ENCODE assay signal across 16 cellular contexts in genomic region chr22:31730344-31730711, GRCh38. TPM values are rescaled to one million over a fixed set of nuclear protein-coding genes. Genes with fewer than 3 reads are reported as not detected.
A peak's percentile ranks its signal among the peaks of the same experiment; 100 is the strongest.
DNase-seq lines count a peak whose midpoint lies in the region; ATAC-seq, FAIRE-seq and TF ChIP-seq lines count a peak whose summit lies in the region.
"Had no signal": no experiment of that assay in that cellular context is flagged by ENCODE, and none has a peak within 500 bp of the region (broad histone marks: within the 10 kb centered on the region; RNA-seq: fewer than 3 reads in every experiment).

No MANE protein-coding gene starts in this region.

- DNase-seq in HCT116 (ENCODE audit: low read depth, low spot score) (no peak), SK-MEL-5 (ENCODE audit: low read depth, low spot score) (peak; percentile 45), fibroblast of mammary gland (ENCODE audit: low read depth) (no peak), DMS53 (lab: John Stamatoyannopoulos, UW) (no peak), RCC 7860 (ENCODE audit: low spot score) (no peak)
- DNase-seq: activated CD4-positive, alpha-beta T cell treated with anti-CD3 and anti-CD28 coated beads, Interleukin-2, amount 10 ng/mL, durations not matched to agents 24 days and 14 days; activated naive CD4-positive, alpha-beta T cell treated with anti-CD3 and anti-CD28 coated beads, Interleukin-2, amount 10 ng/mL, durations not matched to agents 7 days and 5 days; body of pancreas; C1 segment of cervical spinal cord; GOT3; NCI-H2029 had no signal

- RAD21 ChIA-PET in HCT116 (lab: Charles Lee; ENCODE audit: low non-redundant PET in 1 of 2, low total read pairs in 2 of 2, uncharacterized antibody in 2 of 2, unreplicated experiment in 2 of 2): no interaction called here

- peaks cover 78% of the 10 kb centered on the region for H3K79me2 ChIP-seq in HCT116 (ENCODE audit: insufficient read depth, low read length)

- POLR2A ChIA-PET in HCT116 (lab: Charles Lee): no interaction called here

- H3K36me3 ChIP-seq in HCT116 (ENCODE audit: control insufficient read depth in 1 of 2, insufficient read depth in 2 of 2, low read length in 2 of 2): peaks cover 0 to 3% of the 10 kb centered on the region in 2 experiments; a peak in 1 of 4 replicates

- ATAC-seq in HCT116: peak; percentile 72
- no peak for ATAC-seq in GM18517 (IDR thresholded peaks at IDR 0.05; ENCODE audit: unreplicated experiment)
- ATAC-seq in HG02870 (IDR thresholded peaks at IDR 0.05; ENCODE audit: unreplicated experiment): no peak
- ATAC-seq: body of pancreas; stimulated activated effector memory CD8-positive, alpha-beta T cell treated with anti-CD3 and anti-CD28 coated beads, Interleukin-12 subunit alpha, Interleukin-12 subunit beta, amount 100 ng/mL, for 72 hours had no signal

- no peaks in the 10 kb centered on the region for H3K27me3 ChIP-seq in HCT116 (ENCODE audit: insufficient read depth, low read length)
- H3K27me3 ChIP-seq: body of pancreas, tibial artery had no signal

- H3K4me2 ChIP-seq in HCT116 (ENCODE audit: low read length): no peak overlapping the region

- H3K4me3 ChIP-seq in HCT116 (replicated peaks in 1 of 2; ENCODE audit: low read depth in 1 of 2, low read length in 2 of 2): no peak overlapping the region
- no peak overlapping the region for H3K4me3 ChIP-seq in fibroblast of mammary gland (ENCODE audit: control insufficient read depth, low read depth, low read length)
- H3K4me3 ChIP-seq: body of pancreas, tibial artery had no signal

- CTCF ChIA-PET in HCT116 (lab: Charles Lee): no interaction called here

- no peaks in the 10 kb centered on the region for H3K9me2 ChIP-seq in HCT116 (ENCODE audit: insufficient read depth)

- FAIRE-seq in RCC 7860 (lab: Jason Lieb, UNC): no peak

- no peaks in the 10 kb centered on the region for H3K9me3 ChIP-seq in HCT116 (ENCODE audit: control insufficient read depth in 1 of 2, insufficient read depth in 1 of 2, low read depth in 1 of 2, low read length in 2 of 2)
- H3K9me3 ChIP-seq: body of pancreas, tibial artery had no signal

- peaks cover 0 to 12% of the 10 kb centered on the region in 2 experiments; a peak in 1 of 4 replicates for H3K4me1 ChIP-seq in HCT116 (ENCODE audit: control insufficient read depth in 1 of 2, insufficient read depth in 2 of 2, low read length in 2 of 2)
- H3K4me1 ChIP-seq: parathyroid adenoma, tibial artery had no signal

- no peak; the same call in 1 of the 2 replicates for TF ChIP-seq RAD21 in HCT116 (IDR thresholded peaks at IDR 0.05; ENCODE audit: low read depth)

- TF ChIP-seq CTCF in HCT116 (IDR thresholded peaks at IDR 0.05 in 2 of 3, conservative IDR thresholded peaks at IDR 0.05 in 1 of 3; ENCODE audit: borderline replicate concordance in 1 of 3, insufficient read depth in 1 of 3, low read depth in 2 of 3, low read length in 2 of 3) (peak in 2 of 3 experiments; percentile 24 to 41; a peak in 2 of 6 replicates), fibroblast of mammary gland (conservative IDR thresholded peaks at IDR 0.05; ENCODE audit: control insufficient read depth, insufficient read depth, low read depth, low read length) (peak; percentile 18)

- intact Hi-C loops in HCT116 (cut with micrococcal nuclease): no loop called here

- H3K9ac ChIP-seq in HCT116 (ENCODE audit: low read length): no peak overlapping the region
- H3K9ac ChIP-seq: parathyroid adenoma had no signal

- no peak overlapping the region for H3K27ac ChIP-seq in HCT116 (ENCODE audit: low read depth, low read length)
- H3K27ac ChIP-seq: body of pancreas, parathyroid adenoma, tibial artery had no signal

- no peak for TF ChIP-seq POLR2A in HCT116 (IDR thresholded peaks at IDR 0.05; ENCODE audit: borderline replicate concordance, extremely low read depth, insufficient read depth, insufficient read length)

- H2AFZ ChIP-seq in HCT116 (ENCODE audit: low read depth, low read length, poor library complexity, severe bottlenecking): no peak overlapping the region
- H2AFZ ChIP-seq: parathyroid adenoma had no signal

- in situ Hi-C loops in SK-MEL-5 (cut with HindIII; ENCODE audit: low pct_unique_long_range_greater_than_20kb, low sequenced_read_pairs): no loop called here

- no TSS peak for BruUV-seq in HCT116 (replicated peaks; lab: Mats Ljungman, UMichigan)

- H4K20me1 ChIP-seq in HCT116 (ENCODE audit: insufficient read depth): no peaks in the 10 kb centered on the region

TF ChIP-seq in HCT116, 20 proteins besides CTCF, POLR2A, EP300 and RAD21:
- TF ChIP-seq ZFX (IDR thresholded peaks at IDR 0.05) (no peak), ELF1 (IDR thresholded peaks at IDR 0.05; ENCODE audit: borderline replicate concordance, low read depth) (no peak), SRF (IDR thresholded peaks at IDR 0.05; ENCODE audit: low read depth) (no peak), CBX3 (IDR thresholded peaks at IDR 0.05; ENCODE audit: low read depth) (no peak), ATF3 (IDR thresholded peaks at IDR 0.05) (no peak), YY1 (IDR thresholded peaks at IDR 0.05; ENCODE audit: extremely low read depth, insufficient replicate concordance, low read depth, low read length) (no peak), CEBPB (IDR thresholded peaks at IDR 0.05; ENCODE audit: low read depth) (no peak), JUND (IDR thresholded peaks at IDR 0.05) (no peak), ZBTB33 (IDR thresholded peaks at IDR 0.05; ENCODE audit: extremely low read depth, insufficient replicate concordance, low read length) (no peak), POLR2AphosphoS5 (IDR thresholded peaks at IDR 0.05; ENCODE audit: low read depth, low read length) (no peak), EGR1 (IDR thresholded peaks at IDR 0.05; ENCODE audit: low read depth) (no peak), REST (IDR thresholded peaks at IDR 0.05; ENCODE audit: low read depth) (no peak)

RNA-seq across cellular contexts. Expression of gene PRR14L, which starts 19.6 kb away (rescaled TPM):
- total RNA-seq in HCT116 (2021; ENCODE audit: unreplicated experiment): 61.5 TPM
- 11.2 and 13.1 TPM in 2 replicates for polyA plus RNA-seq in HCT116 (2012)
- 16.1 and 21.0 TPM in 2 replicates for total RNA-seq in SK-MEL-5 (2014; rRNA removed; shearing (Covaris generic))
- 20.3 and 25.0 TPM in 2 replicates for polyA plus RNA-seq in SK-MEL-5 (2015; cell fraction: cytosol; rRNA removed)
- polyA plus RNA-seq in SK-MEL-5 (2015; cell fraction: nucleus; rRNA removed): 40.1 and 40.5 TPM in 2 replicates

RNA-seq across cellular contexts. Expression of gene DEPDC5, which starts 23.5 kb away (rescaled TPM):
- 35.0 TPM for total RNA-seq in HCT116 (2021; ENCODE audit: unreplicated experiment)
- 11.3 and 14.1 TPM in 2 replicates for polyA plus RNA-seq in HCT116 (2012)
- total RNA-seq in SK-MEL-5 (2014; rRNA removed; shearing (Covaris generic)): 10.6 and 15.1 TPM in 2 replicates
- polyA plus RNA-seq in SK-MEL-5 (2015; cell fraction: cytosol; rRNA removed): 12.6 and 15.5 TPM in 2 replicates
- 31.1 and 52.5 TPM in 2 replicates for polyA plus RNA-seq in SK-MEL-5 (2015; cell fraction: nucleus; rRNA removed)
